In the genomic region with DNA sequence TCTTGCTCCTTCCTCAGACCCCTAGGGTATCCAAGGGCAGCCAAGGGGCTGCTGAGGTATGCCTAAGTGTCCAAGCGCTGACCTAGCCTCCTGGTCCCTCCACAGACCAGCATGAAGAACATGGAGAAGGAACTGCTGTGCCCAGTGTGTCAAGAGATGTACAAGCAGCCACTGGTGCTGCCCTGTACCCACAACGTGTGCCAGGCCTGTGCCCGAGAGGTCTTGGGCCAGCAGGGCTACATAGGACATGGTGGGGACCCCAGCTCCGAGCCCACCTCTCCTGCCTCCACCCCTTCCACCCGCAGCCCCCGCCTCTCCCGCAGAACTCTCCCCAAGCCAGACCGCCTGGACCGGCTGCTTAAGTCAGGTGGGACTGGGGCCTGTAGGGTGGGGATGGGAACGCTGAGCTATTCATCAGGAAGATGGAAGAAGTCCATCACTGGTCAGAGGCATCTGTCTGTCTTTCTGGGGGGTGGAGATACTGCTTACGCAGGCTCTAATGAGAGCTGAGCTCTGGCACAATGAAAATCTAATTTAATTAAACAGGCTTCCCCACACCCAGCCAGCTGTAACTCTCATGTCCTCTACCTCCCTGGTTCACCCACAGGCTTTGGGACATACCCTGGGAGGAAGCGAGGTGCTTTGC, we compare ENCODE assay signal across 8 cellular contexts. TPM values are rescaled to one million over a fixed set of nuclear protein-coding genes. Genes with fewer than 3 reads are reported as not detected.
DNase-seq lines count a peak whose midpoint lies in the region; ATAC-seq and TF ChIP-seq lines count a peak whose summit lies in the region.

No MANE protein-coding gene starts in this region.

- peaks cover 2% of the 10 kb centered on the region; the same call in 1 of the 2 replicates for H3K9me1 ChIP-seq in IMR-90 (ENCODE audit: insufficient read depth, low read length)

- no peaks in the 10 kb centered on the region for H3K9me3 Mint-ChIP-seq in central memory CD8-positive, alpha-beta T cell
- H3K9me3 Mint-ChIP-seq in naive thymus-derived CD4-positive, alpha-beta T cell = peaks cover 0 to 4% (median 0%) of the 10 kb centered on the region in 11 donors

- H2BK5ac ChIP-seq in IMR-90 (ENCODE audit: low read depth, low read length, poor library complexity, severe bottlenecking) = no peak overlapping the region

- H3K27me3 ChIP-seq in IMR-90 (ENCODE audit: control insufficient read depth, insufficient read depth, low read length) (no peaks in the 10 kb centered on the region), SJCRH30 (no peaks in the 10 kb centered on the region)
- no peaks in the 10 kb centered on the region for H3K27me3 ChIP-seq in naive thymus-derived CD4-positive, alpha-beta T cell (ENCODE audit: control insufficient read depth in 2 of 2, insufficient read depth in 2 of 2, low read length in 2 of 2)

- peaks cover 43% of the 10 kb centered on the region for H3K4me1 Mint-ChIP-seq in central memory CD8-positive, alpha-beta T cell
- H3K4me1 Mint-ChIP-seq in naive thymus-derived CD4-positive, alpha-beta T cell = peaks cover 27 to 49% (median 40%) of the 10 kb centered on the region in 7 donors

- H3K79me1 ChIP-seq in IMR-90 (ENCODE audit: low read depth in 1 of 2, low read length in 2 of 2) = peaks cover 0 to 44% of the 10 kb centered on the region in 2 experiments; a peak in 3 of 4 replicates

- H3K4me3 ChIP-seq in IMR-90 (ENCODE audit: insufficient read depth, low read depth, low read length) = no peak overlapping the region
- no peak overlapping the region for H3K4me3 ChIP-seq in naive thymus-derived CD4-positive, alpha-beta T cell (ENCODE audit: low read length)
- no peak overlapping the region for H3K4me3 ChIP-seq in SJCRH30

- no peak overlapping the region for H3K9ac ChIP-seq in IMR-90 (ENCODE audit: low read depth, low read length)

- no peak overlapping the region for H3K14ac ChIP-seq in IMR-90 (replicated peaks; ENCODE audit: low read depth, low read length)

- peak overlapping the region; percentile 94; the same call in 1 of the 2 replicates for H3K4me2 ChIP-seq in IMR-90 (ENCODE audit: low read depth, low read length)

- H2AFZ ChIP-seq in IMR-90 (replicated peaks; ENCODE audit: low read length, poor library complexity) = no peak overlapping the region

- H3K4me3 Mint-ChIP-seq in central memory CD8-positive, alpha-beta T cell = peak overlapping the region; percentile 97
- peak overlapping the region; percentile 56 to 100 (median 82) for H3K4me3 Mint-ChIP-seq in naive thymus-derived CD4-positive, alpha-beta T cell

- TF ChIP-seq RAD21 in IMR-90 (IDR thresholded peaks at IDR 0.05; ENCODE audit: low read length) = no peak

- no peak overlapping the region for H4K91ac ChIP-seq in IMR-90 (ENCODE audit: insufficient read depth, low read depth, low read length)

- POLR2A ChIA-PET in IMR-90 (lab: Charles Lee; ENCODE audit: unreplicated experiment) = no interaction called here
- POLR2A ChIA-PET in naive thymus-derived CD4-positive, alpha-beta T cell (lab: Charles Lee) = interaction anchor here (0.8 to 5.1 kb wide), 5 partner anchors 19 to 69 kb away, joined by 4 to 30 read pairs (median 5); no protein-coding TSS in a partner anchor

- H3K36me3 Mint-ChIP-seq in central memory CD8-positive, alpha-beta T cell (ENCODE audit: insufficient read depth) = peaks cover 37% of the 10 kb centered on the region
- peaks cover under 1 to 22% (median 3%) of the 10 kb centered on the region in 5 donors for H3K36me3 Mint-ChIP-seq in naive thymus-derived CD4-positive, alpha-beta T cell

- no peak overlapping the region for H3K56ac ChIP-seq in IMR-90 (ENCODE audit: extremely low read depth, insufficient read depth, low read length)

- no TSS peak for BruUV-seq in IMR-90 (replicated peaks; lab: Mats Ljungman, UMichigan)

- no peak for TF ChIP-seq POLR2A in IMR-90 (IDR thresholded peaks at IDR 0.05; ENCODE audit: low read depth, low read length)

- H2BK20ac ChIP-seq in IMR-90 (ENCODE audit: low read depth, low read length) = no peak overlapping the region

- H4K8ac ChIP-seq in IMR-90 (ENCODE audit: low read depth in 2 of 2, low read length in 2 of 2) = peak overlapping the region; percentile 10 to 98; a peak in 2 of 4 replicates

- in situ Hi-C loops in IMR-90 (cut with MboI; ENCODE audit: low sequenced_read_pairs) = no loop called here

- H3K27ac ChIP-seq in C4-2B (peak overlapping the region; percentile 94), IMR-90 (ENCODE audit: insufficient read depth, low read length) (no peak overlapping the region), SJCRH30 (no peak overlapping the region)
- peak overlapping the region; percentile 88 for H3K27ac ChIP-seq in naive thymus-derived CD4-positive, alpha-beta T cell (ENCODE audit: low read depth, low read length)

- H4K5ac ChIP-seq in IMR-90 (ENCODE audit: low read depth, low read length) = no peak overlapping the region

- no peak overlapping the region for H3K27ac Mint-ChIP-seq in central memory CD8-positive, alpha-beta T cell (ENCODE audit: low read depth)
- peak overlapping the region in 8 of 9 donors; percentile 28 to 98 (median 78) for H3K27ac Mint-ChIP-seq in naive thymus-derived CD4-positive, alpha-beta T cell

- intact Hi-C loops in IMR-90 (cut with micrococcal nuclease) = loop anchor here (10.0 kb wide), 2 partner anchors 201 to 419 kb away; partner anchors contain the start of genes CKS1B and SHC1
- intact Hi-C loops in naive thymus-derived CD4-positive, alpha-beta T cell (cut with micrococcal nuclease) = no loop called here

- no peaks in the 10 kb centered on the region for H3K27me3 Mint-ChIP-seq in central memory CD8-positive, alpha-beta T cell
- peaks cover 0 to 6% (median 0%) of the 10 kb centered on the region in 5 donors for H3K27me3 Mint-ChIP-seq in naive thymus-derived CD4-positive, alpha-beta T cell

- no peaks in the 10 kb centered on the region for H3K9me3 ChIP-seq in IMR-90 (ENCODE audit: control insufficient read depth, insufficient read depth, low read length)
- no peaks in the 10 kb centered on the region for H3K9me3 ChIP-seq in naive thymus-derived CD4-positive, alpha-beta T cell (ENCODE audit: control insufficient read depth in 2 of 3, low read length in 3 of 3)
- H3K9me3 ChIP-seq in SJCRH30 (replicated peaks) = no peaks in the 10 kb centered on the region

- H2AK9ac ChIP-seq in IMR-90 (replicated peaks; ENCODE audit: low read depth, low read length, poor library complexity) = peak overlapping the region; percentile 96

- H3K4me1 ChIP-seq in IMR-90 (ENCODE audit: control insufficient read depth, insufficient read depth, low read length) (peaks cover 3% of the 10 kb centered on the region), SJCRH30 (peaks cover 9% of the 10 kb centered on the region)
- H3K4me1 ChIP-seq in naive thymus-derived CD4-positive, alpha-beta T cell (ENCODE audit: control insufficient read depth in 2 of 2, insufficient read depth in 2 of 2, low read length in 2 of 2) = peaks cover 11 to 17% of the 10 kb centered on the region in 2 donors

- no peak for DNase-seq in IMR-90
- no peak for DNase-seq in central memory CD8-positive, alpha-beta T cell (ENCODE audit: low spot score in 2 of 2)
- DNase-seq in naive thymus-derived CD4-positive, alpha-beta T cell = peak in 2 of 9 donors; percentile 9 to 20
- DNase-seq in SJCRH30 = no peak

- H2BK120ac ChIP-seq in IMR-90 (ENCODE audit: low read depth, low read length) = no peak overlapping the region

- TF ChIP-seq CTCF in C4-2B (conservative IDR thresholded peaks at IDR 0.05) (no peak), IMR-90 (conservative IDR thresholded peaks at IDR 0.05; ENCODE audit: low read depth, low read length) (no peak)

- CTCF ChIA-PET in IMR-90 (lab: Yijun Ruan, JAX) = interaction anchor here (0.7 to 1.5 kb wide), 2 partner anchors 18 to 32 kb away, joined by 4 to 6 read pairs; partner anchors contain the start of gene THBS3
- CTCF ChIA-PET in naive thymus-derived CD4-positive, alpha-beta T cell (lab: Charles Lee) = interaction anchor here (0.8 to 4.5 kb wide), 10 partner anchors 8 to 890 kb away, joined by 3 to 45 read pairs (median 6); partner anchors contain the start of genes MTX1 and THBS3

- H3K36me3 ChIP-seq in IMR-90 (ENCODE audit: control insufficient read depth, insufficient read depth, low read length) = peaks cover 34% of the 10 kb centered on the region
- H3K36me3 ChIP-seq in naive thymus-derived CD4-positive, alpha-beta T cell (ENCODE audit: control insufficient read depth in 2 of 3, insufficient read depth in 3 of 3, low read length in 3 of 3) = peaks cover 0 to 31% (median 0%) of the 10 kb centered on the region in 3 experiments
- no peaks in the 10 kb centered on the region for H3K36me3 ChIP-seq in SJCRH30

- H3K23ac ChIP-seq in IMR-90 (ENCODE audit: low read depth, low read length) = no peak overlapping the region

- H2AK5ac ChIP-seq in IMR-90 (ENCODE audit: low read depth, low read length) = no peak overlapping the region

- ATAC-seq in IMR-90 (ENCODE audit: low read depth) (no peak), HG03159 (IDR thresholded peaks at IDR 0.05; ENCODE audit: unreplicated experiment) (no peak), GM18517 (IDR thresholded peaks at IDR 0.05; ENCODE audit: unreplicated experiment) (no peak), GM18502 (IDR thresholded peaks at IDR 0.05; ENCODE audit: poor library complexity, unreplicated experiment) (no peak)
- ATAC-seq in central memory CD8-positive, alpha-beta T cell (replicated peaks; ENCODE audit: extremely low read depth, poor library complexity, severe bottlenecking) = no peak
- ATAC-seq in naive thymus-derived CD4-positive, alpha-beta T cell = no peak

- 100% methylated on average over 3 of the region's 12 CpGs; no CpG with 5 or more reads in 1 of the 2 experiments for WGBS in IMR-90 (ENCODE audit: extremely low coverage in 2 of 2, insufficient read length in 1 of 2), 2 experiments

- no peak overlapping the region for H2BK15ac ChIP-seq in IMR-90 (ENCODE audit: low read depth, low read length)

- H3K18ac ChIP-seq in IMR-90 (ENCODE audit: low read depth, low read length) = no peak overlapping the region

- H3K4ac ChIP-seq in IMR-90 (ENCODE audit: low read depth, low read length) = peak overlapping the region; percentile 78; the same call in 1 of the 2 replicates

- dilution Hi-C loops in IMR-90 (cut with HindIII; ENCODE audit: low sequenced_read_pairs, unreplicated experiment) = no loop called here

- H4K20me1 ChIP-seq in IMR-90 (ENCODE audit: insufficient read depth, low read length) = no peaks in the 10 kb centered on the region

RNA-seq across cellular contexts. Expression of gene TRIM46, which starts 1.8 kb away (rescaled TPM):
- 2.3 and 2.5 TPM in 2 replicates for total RNA-seq in IMR-90 (2012; rRNA removed)
- 6.2 and 6.9 TPM in 2 replicates for polyA plus RNA-seq in IMR-90 (2012; rRNA removed)
- polyA plus RNA-seq in IMR-90 (2012; cell fraction: cytosol; rRNA removed) = 4.3 and 5.5 TPM in 2 replicates
- polyA plus RNA-seq in IMR-90 (2012; cell fraction: nucleus; rRNA removed; ENCODE audit: low replicate concordance) = 26.2 and 56.7 TPM in 2 replicates
- total RNA-seq in naive thymus-derived CD4-positive, alpha-beta T cell = 10 to 100 TPM in 1 of 5 experiments, 1 to 10 TPM in 4; 3.5 to 21.9 (median 4.1) TPM
- polyA plus RNA-seq in naive thymus-derived CD4-positive, alpha-beta T cell = 1 to 10 TPM in 1 of 2 donors, under 1 TPM in 1; 0.69 to 1.3 TPM
- total RNA-seq in SJCRH30 (2014; rRNA removed; shearing (Covaris generic)) = 0.79 and 1.0 TPM in 2 replicates

RNA-seq across cellular contexts. Expression of gene KRTCAP2, which starts 2.3 kb away (rescaled TPM):
- total RNA-seq in IMR-90 (2012; rRNA removed) = 76.1 and 76.7 TPM in 2 replicates
- polyA plus RNA-seq in IMR-90 (2012; rRNA removed) = 189 and 232 TPM in 2 replicates
- 399 and 412 TPM in 2 replicates for polyA plus RNA-seq in IMR-90 (2012; cell fraction: cytosol; rRNA removed)
- 167 and 203 TPM in 2 replicates for polyA plus RNA-seq in IMR-90 (2012; cell fraction: nucleus; rRNA removed; ENCODE audit: low replicate concordance)
- total RNA-seq in naive thymus-derived CD4-positive, alpha-beta T cell = 100 to 1,000 TPM in 4 of 5 experiments, 10 to 100 TPM in 1; 97.4 to 236 (median 155) TPM
- 100 to 1,000 TPM; 450 to 469 TPM for polyA plus RNA-seq in naive thymus-derived CD4-positive, alpha-beta T cell
- total RNA-seq in SJCRH30 (2014; rRNA removed; shearing (Covaris generic)) = 84.2 and 90.9 TPM in 2 replicates

RNA-seq across cellular contexts. Expression of gene THBS3, which starts 32.3 kb away (rescaled TPM):
- total RNA-seq in IMR-90 (2012; rRNA removed) = 13.1 and 15.1 TPM in 2 replicates
- 28.3 and 30.4 TPM in 2 replicates for polyA plus RNA-seq in IMR-90 (2012; rRNA removed)
- 10.9 and 18.2 TPM in 2 replicates for polyA plus RNA-seq in IMR-90 (2012; cell fraction: cytosol; rRNA removed)
- polyA plus RNA-seq in IMR-90 (2012; cell fraction: nucleus; rRNA removed; ENCODE audit: low replicate concordance) = 178 and 204 TPM in 2 replicates
- 10 to 100 TPM; 26.0 to 35.9 (median 28.1) TPM for total RNA-seq in naive thymus-derived CD4-positive, alpha-beta T cell
- 1 to 10 TPM in 1 of 2 donors, under 1 TPM in 1; 0.87 to 2.6 TPM for polyA plus RNA-seq in naive thymus-derived CD4-positive, alpha-beta T cell
- total RNA-seq in SJCRH30 (2014; rRNA removed; shearing (Covaris generic)) = 4.1 and 4.5 TPM in 2 replicates

RNA-seq across cellular contexts. Expression of gene MTX1, which starts 33.1 kb away (rescaled TPM):
- 51.4 and 67.2 TPM in 2 replicates for total RNA-seq in IMR-90 (2012; rRNA removed)
- 73.7 and 73.9 TPM in 2 replicates for polyA plus RNA-seq in IMR-90 (2012; rRNA removed)
- 58.0 and 97.7 TPM in 2 replicates for polyA plus RNA-seq in IMR-90 (2012; cell fraction: cytosol; rRNA removed)
- 36.9 and 80.4 TPM in 2 replicates for polyA plus RNA-seq in IMR-90 (2012; cell fraction: nucleus; rRNA removed; ENCODE audit: low replicate concordance)
- total RNA-seq in naive thymus-derived CD4-positive, alpha-beta T cell = 10 to 100 TPM; 19.5 to 40.8 (median 22.0) TPM
- 10 to 100 TPM; 48.9 to 49.9 TPM for polyA plus RNA-seq in naive thymus-derived CD4-positive, alpha-beta T cell
- total RNA-seq in SJCRH30 (2014; rRNA removed; shearing (Covaris generic)) = 25.2 and 31.7 TPM in 2 replicates

RNA-seq across cellular contexts. Expression of gene DPM3, which starts 35.1 kb away (rescaled TPM):
- total RNA-seq in IMR-90 (2012; rRNA removed) = 29.0 and 30.6 TPM in 2 replicates
- polyA plus RNA-seq in IMR-90 (2012; rRNA removed) = 129 and 138 TPM in 2 replicates
- 211 and 435 TPM in 2 replicates for polyA plus RNA-seq in IMR-90 (2012; cell fraction: cytosol; rRNA removed)
- polyA plus RNA-seq in IMR-90 (2012; cell fraction: nucleus; rRNA removed; ENCODE audit: low replicate concordance) = 30.8 and 68.8 TPM in 2 replicates
- 10 to 100 TPM; 29.1 to 50.4 (median 43.8) TPM for total RNA-seq in naive thymus-derived CD4-positive, alpha-beta T cell
- polyA plus RNA-seq in naive thymus-derived CD4-positive, alpha-beta T cell = 100 to 1,000 TPM in 1 of 2 donors, 10 to 100 TPM in 1; 99.2 to 128 TPM
- 16.1 and 16.8 TPM in 2 replicates for total RNA-seq in SJCRH30 (2014; rRNA removed; shearing (Covaris generic))

Comparison
In these comparisons a context has a peak if more than half of its experiments do, and no peak if none do; other contexts are left out.
1. H3K27ac ChIP-seq: peak in C4-2B (single experiment) and naive thymus-derived CD4-positive, alpha-beta T cell (single experiment); none in IMR-90 (single experiment) and SJCRH30 (single experiment).